ENCODE assay signal across 10 cellular contexts in genomic region chr14:54651649-54652048, GRCh38.
DNase-seq lines count a peak whose midpoint lies in the region; ATAC-seq and TF ChIP-seq lines count a peak whose summit lies in the region.
"Had no signal": no experiment of that assay in that cellular context is flagged by ENCODE, and none has a peak within 500 bp of the region (broad histone marks: within the 10 kb centered on the region; RNA-seq: fewer than 3 reads in every experiment).

No MANE protein-coding gene starts in this region.

- ATAC-seq in left lung: no peak
- ATAC-seq in GM18498 (IDR thresholded peaks at IDR 0.05; ENCODE audit: unreplicated experiment): no peak
- no peak for ATAC-seq in activated T-helper 17 cell treated with anti-CD3 and anti-CD28 coated beads, Interleukin-2, amount 50 U/mL, for 72 hours (replicated peaks)

- no peaks in the 10 kb centered on the region for H3K9me3 Mint-ChIP-seq in activated T-helper 17 cell treated with anti-CD3 and anti-CD28 coated beads, Interleukin-2, amount 50 U/mL, for 72 hours
- H3K9me3 Mint-ChIP-seq: activated CD4-positive, alpha-beta T cell treated with anti-CD3 and anti-CD28 coated beads, Interleukin-2, amount 10 ng/mL, durations not matched to agents 24 days and 14 days had no signal

- TF ChIP-seq POLR2A in stomach (IDR thresholded peaks at IDR 0.05) (no peak), lower leg skin (IDR thresholded peaks at IDR 0.05) (no peak)

- DNase-seq in brain microvascular endothelial cell (no peak), left lung (no peak), stomach (no peak), hippocampal formation (lab: John Stamatoyannopoulos, UW) (no peak), lower leg skin (ENCODE audit: low spot score in 2 of 2) (no peak)
- DNase-seq: activated CD4-positive, alpha-beta T cell treated with anti-CD3 and anti-CD28 coated beads, Interleukin-2, amount 10 ng/mL, durations not matched to agents 24 days and 14 days; NCI-H1092 had no signal

- TF ChIP-seq CTCF in brain microvascular endothelial cell (IDR thresholded peaks at IDR 0.05; ENCODE audit: low read depth, low read length, missing control alignments) (no peak), left lung (IDR thresholded peaks at IDR 0.05) (no peak), stomach (IDR thresholded peaks at IDR 0.05) (no peak), lower leg skin (IDR thresholded peaks at IDR 0.05) (no peak)

- H3K27ac Mint-ChIP-seq in activated T-helper 17 cell treated with anti-CD3 and anti-CD28 coated beads, Interleukin-2, amount 50 U/mL, for 72 hours: no peak overlapping the region
- H3K27ac Mint-ChIP-seq: activated CD4-positive, alpha-beta T cell treated with anti-CD3 and anti-CD28 coated beads, Interleukin-2, amount 10 ng/mL, durations not matched to agents 24 days and 14 days had no signal

- TF ChIP-seq EP300 in stomach (IDR thresholded peaks at IDR 0.05): no peak

- H3K27me3 ChIP-seq in HUES48 (ENCODE audit: control insufficient read depth, insufficient read depth, low read length) (no peaks in the 10 kb centered on the region), brain microvascular endothelial cell (replicated peaks) (no peaks in the 10 kb centered on the region), left lung (no peaks in the 10 kb centered on the region), stomach (no peaks in the 10 kb centered on the region)

- peak overlapping the region; percentile 77 for H3K9ac ChIP-seq in HUES48 (ENCODE audit: low read depth, low read length)

- peaks cover 12% of the 10 kb centered on the region for H3K27me3 Mint-ChIP-seq in activated T-helper 17 cell treated with anti-CD3 and anti-CD28 coated beads, Interleukin-2, amount 50 U/mL, for 72 hours

- no peaks in the 10 kb centered on the region for H3K36me3 ChIP-seq in HUES48 (ENCODE audit: control insufficient read depth, insufficient read depth, low read length)
- H3K36me3 ChIP-seq in brain microvascular endothelial cell (replicated peaks): no peaks in the 10 kb centered on the region
- H3K36me3 ChIP-seq in left lung: no peaks in the 10 kb centered on the region
- H3K36me3 ChIP-seq in stomach: no peaks in the 10 kb centered on the region

- no peaks in the 10 kb centered on the region for H3K36me3 Mint-ChIP-seq in activated T-helper 17 cell treated with anti-CD3 and anti-CD28 coated beads, Interleukin-2, amount 50 U/mL, for 72 hours (ENCODE audit: low read depth)

- H3K4me1 ChIP-seq in HUES48 (ENCODE audit: control insufficient read depth, insufficient read depth, low read length) (peaks cover 55% of the 10 kb centered on the region), left lung (peaks cover 14 to 34% of the 10 kb centered on the region in 2 donors), stomach (peaks cover 0 to 71% (median 52%) of the 10 kb centered on the region in 4 donors)

- no peaks in the 10 kb centered on the region for H3K4me1 Mint-ChIP-seq in activated T-helper 17 cell treated with anti-CD3 and anti-CD28 coated beads, Interleukin-2, amount 50 U/mL, for 72 hours

- whole genome bisulfite sequencing in stomach, 5 donors: 66 to 83% (median 78%) methylated on average over 4 of the region's 4 CpGs
- 25 to 36% methylated on average over 4 of the region's 4 CpGs for WGBS in lower leg skin, 2 donors

- H3K4me3 ChIP-seq in HUES48 (ENCODE audit: low read depth, low read length) (peak overlapping the region; percentile 24; the same call in 1 of the 2 replicates), brain microvascular endothelial cell (ENCODE audit: low read depth, low read length) (no peak overlapping the region), left lung (no peak overlapping the region), stomach (no peak overlapping the region), lower leg skin (ENCODE audit: low read depth, poor library complexity, severe bottlenecking) (no peak overlapping the region)

- in situ Hi-C loops in brain microvascular endothelial cell (cut with HindIII; ENCODE audit: low pct_ligation_motif_present, low sequenced_read_pairs): no loop called here

- H3K27ac ChIP-seq in HUES48 (ENCODE audit: low read depth, low read length): peak overlapping the region; percentile 92
- peak overlapping the region; percentile 94 for H3K27ac ChIP-seq in brain microvascular endothelial cell
- H3K27ac ChIP-seq in left lung: peak overlapping the region; percentile 66 to 93
- H3K27ac ChIP-seq in stomach: peak overlapping the region in 4 of 5 donors; percentile 82 to 89 (median 86)

- H3K9me3 ChIP-seq in HUES48 (ENCODE audit: control insufficient read depth, insufficient read depth, low read length) (no peaks in the 10 kb centered on the region), left lung (no peaks in the 10 kb centered on the region), stomach (no peaks in the 10 kb centered on the region)

- no peak overlapping the region for H3K4me3 Mint-ChIP-seq in activated T-helper 17 cell treated with anti-CD3 and anti-CD28 coated beads, Interleukin-2, amount 50 U/mL, for 72 hours
- H3K4me3 Mint-ChIP-seq: activated CD4-positive, alpha-beta T cell treated with anti-CD3 and anti-CD28 coated beads, Interleukin-2, amount 10 ng/mL, durations not matched to agents 24 days and 14 days had no signal

- intact Hi-C loops in left lung (cut with DNase I) (no loop called here), stomach (cut with DNase I; ENCODE audit: low total_unique reads) (no loop called here), lower leg skin (cut with DNase I; ENCODE audit: low total_unique reads) (no loop called here)
